ENCODE assay signal across 3 cellular contexts in the genomic region with DNA sequence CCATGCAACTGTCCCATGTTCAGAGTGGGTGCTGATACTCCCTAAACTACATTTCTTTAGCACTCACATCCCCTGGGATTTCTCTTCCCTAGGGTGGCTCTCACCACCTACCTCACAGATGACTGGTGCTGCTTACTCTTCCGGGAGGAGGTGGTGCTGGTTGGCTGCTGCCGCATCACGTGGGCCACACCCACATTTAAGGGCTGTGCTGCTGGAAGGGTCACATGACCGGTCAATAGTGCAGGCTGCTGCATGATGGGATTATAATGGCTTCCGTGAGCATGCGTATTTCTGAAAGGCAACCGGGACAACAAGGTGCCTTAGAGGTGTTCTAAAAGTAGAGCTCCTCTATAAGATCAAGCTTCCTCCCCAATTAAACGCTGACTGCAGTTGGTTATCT.
A peak's percentile ranks its signal among the peaks of the same experiment; 100 is the strongest.
TF ChIP-seq lines count a peak whose summit lies in the region.

No MANE protein-coding gene starts in this region.

TF ChIP-seq in A549, 52 proteins besides CTCF, POLR2A, EP300 and RAD21:
- TF ChIP-seq, protein P1, sequence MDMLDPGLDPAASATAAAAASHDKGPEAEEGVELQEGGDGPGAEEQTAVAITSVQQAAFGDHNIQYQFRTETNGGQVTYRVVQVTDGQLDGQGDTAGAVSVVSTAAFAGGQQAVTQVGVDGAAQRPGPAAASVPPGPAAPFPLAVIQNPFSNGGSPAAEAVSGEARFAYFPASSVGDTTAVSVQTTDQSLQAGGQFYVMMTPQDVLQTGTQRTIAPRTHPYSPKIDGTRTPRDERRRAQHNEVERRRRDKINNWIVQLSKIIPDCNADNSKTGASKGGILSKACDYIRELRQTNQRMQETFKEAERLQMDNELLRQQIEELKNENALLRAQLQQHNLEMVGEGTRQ (IDR thresholded peaks at IDR 0.05) = peak; percentile 57
- TF ChIP-seq ESRRA (IDR thresholded peaks at IDR 0.05; ENCODE audit: borderline replicate concordance, low read length) = no peak
TF ChIP-seq in A549: peak in this region for 1.

TF ChIP-seq in IMR-90, 13 proteins besides CTCF, POLR2A, EP300 and RAD21:
- TF ChIP-seq FOS (IDR thresholded peaks at IDR 0.05; ENCODE audit: low read depth, low read length) = no peak
- no peak for TF ChIP-seq CEBPB (IDR thresholded peaks at IDR 0.05; ENCODE audit: low read depth, low read length)
- TF ChIP-seq, protein P1 (IDR thresholded peaks at IDR 0.05; ENCODE audit: low read depth, low read length) = peak; percentile 42; the same call in 1 of the 2 replicates

TF ChIP-seq in K562, 482 proteins besides CTCF, POLR2A, EP300 and RAD21:
- TF ChIP-seq TAF7 (tag; IDR thresholded peaks at IDR 0.05) = no peak
- TF ChIP-seq RBBP5 (IDR thresholded peaks at IDR 0.05; ENCODE audit: borderline replicate concordance, insufficient read depth, low read length, poor library complexity, severe bottlenecking) = no peak
- TF ChIP-seq CTBP1 (IDR thresholded peaks at IDR 0.05; ENCODE audit: borderline replicate concordance) = no peak
- TF ChIP-seq ZNF165 (CRISPR knock-in tag; IDR thresholded peaks at IDR 0.05; ENCODE audit: borderline replicate concordance) = no peak
- TF ChIP-seq JUND (IDR thresholded peaks at IDR 0.05; ENCODE audit: borderline replicate concordance, low read depth, low read length) = no peak
- TF ChIP-seq JUND (tag; IDR thresholded peaks at IDR 0.05; ENCODE audit: borderline replicate concordance, low read depth, low read length) = no peak
- TF ChIP-seq ZNF133 (CRISPR knock-in tag; IDR thresholded peaks at IDR 0.05) = no peak
- no peak for TF ChIP-seq ZNF12 (CRISPR knock-in tag; IDR thresholded peaks at IDR 0.05)
- TF ChIP-seq ILF3 (IDR thresholded peaks at IDR 0.05; ENCODE audit: borderline replicate concordance) = no peak
- TF ChIP-seq, protein P2, sequence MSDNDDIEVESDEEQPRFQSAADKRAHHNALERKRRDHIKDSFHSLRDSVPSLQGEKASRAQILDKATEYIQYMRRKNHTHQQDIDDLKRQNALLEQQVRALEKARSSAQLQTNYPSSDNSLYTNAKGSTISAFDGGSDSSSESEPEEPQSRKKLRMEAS (CRISPR knock-in tag; IDR thresholded peaks at IDR 0.05) = peak; percentile 32; the same call in 1 of the 2 replicates
- TF ChIP-seq NR4A1 (CRISPR knock-in tag; IDR thresholded peaks at IDR 0.05) = no peak
- TF ChIP-seq NR4A1 (tag; IDR thresholded peaks at IDR 0.05) = no peak
- TF ChIP-seq, protein P3, sequence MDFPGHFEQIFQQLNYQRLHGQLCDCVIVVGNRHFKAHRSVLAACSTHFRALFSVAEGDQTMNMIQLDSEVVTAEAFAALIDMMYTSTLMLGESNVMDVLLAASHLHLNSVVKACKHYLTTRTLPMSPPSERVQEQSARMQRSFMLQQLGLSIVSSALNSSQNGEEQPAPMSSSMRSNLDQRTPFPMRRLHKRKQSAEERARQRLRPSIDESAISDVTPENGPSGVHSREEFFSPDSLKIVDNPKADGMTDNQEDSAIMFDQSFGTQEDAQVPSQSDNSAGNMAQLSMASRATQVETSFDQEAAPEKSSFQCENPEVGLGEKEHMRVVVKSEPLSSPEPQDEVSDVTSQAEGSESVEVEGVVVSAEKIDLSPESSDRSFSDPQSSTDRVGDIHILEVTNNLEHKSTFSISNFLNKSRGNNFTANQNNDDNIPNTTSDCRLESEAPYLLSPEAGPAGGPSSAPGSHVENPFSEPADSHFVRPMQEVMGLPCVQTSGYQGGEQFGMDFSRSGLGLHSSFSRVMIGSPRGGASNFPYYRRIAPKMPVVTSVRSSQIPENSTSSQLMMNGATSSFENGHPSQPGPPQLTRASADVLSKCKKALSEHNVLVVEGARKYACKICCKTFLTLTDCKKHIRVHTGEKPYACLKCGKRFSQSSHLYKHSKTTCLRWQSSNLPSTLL (IDR thresholded peaks at IDR 0.05) = no peak
- TF ChIP-seq GTF2E2 (tag; IDR thresholded peaks at IDR 0.05) = no peak
- no peak for TF ChIP-seq DMBX1 (CRISPR knock-in tag; IDR thresholded peaks at IDR 0.05; ENCODE audit: borderline replicate concordance)
- no peak for TF ChIP-seq CBX8 (IDR thresholded peaks at IDR 0.05; ENCODE audit: borderline replicate concordance, extremely low read depth, low read depth, low read length, poor library complexity, severe bottlenecking)
- TF ChIP-seq RAD51 (IDR thresholded peaks at IDR 0.05; ENCODE audit: borderline replicate concordance, low read depth) = peak; percentile 89
- TF ChIP-seq ZSCAN32 (CRISPR knock-in tag; IDR thresholded peaks at IDR 0.05) = no peak
- TF ChIP-seq, protein P4, sequence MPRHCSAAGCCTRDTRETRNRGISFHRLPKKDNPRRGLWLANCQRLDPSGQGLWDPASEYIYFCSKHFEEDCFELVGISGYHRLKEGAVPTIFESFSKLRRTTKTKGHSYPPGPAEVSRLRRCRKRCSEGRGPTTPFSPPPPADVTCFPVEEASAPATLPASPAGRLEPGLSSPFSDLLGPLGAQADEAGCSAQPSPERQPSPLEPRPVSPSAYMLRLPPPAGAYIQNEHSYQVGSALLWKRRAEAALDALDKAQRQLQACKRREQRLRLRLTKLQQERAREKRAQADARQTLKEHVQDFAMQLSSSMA (CRISPR knock-in tag; IDR thresholded peaks at IDR 0.05) = no peak
- TF ChIP-seq FOXJ2 (tag; IDR thresholded peaks at IDR 0.05) = no peak
- TF ChIP-seq EHMT2 (IDR thresholded peaks at IDR 0.05) = no peak
- TF ChIP-seq SMC3 (conservative IDR thresholded peaks at IDR 0.05; ENCODE audit: insufficient read depth, low read depth, low read length) = no peak
- TF ChIP-seq, protein P5, sequence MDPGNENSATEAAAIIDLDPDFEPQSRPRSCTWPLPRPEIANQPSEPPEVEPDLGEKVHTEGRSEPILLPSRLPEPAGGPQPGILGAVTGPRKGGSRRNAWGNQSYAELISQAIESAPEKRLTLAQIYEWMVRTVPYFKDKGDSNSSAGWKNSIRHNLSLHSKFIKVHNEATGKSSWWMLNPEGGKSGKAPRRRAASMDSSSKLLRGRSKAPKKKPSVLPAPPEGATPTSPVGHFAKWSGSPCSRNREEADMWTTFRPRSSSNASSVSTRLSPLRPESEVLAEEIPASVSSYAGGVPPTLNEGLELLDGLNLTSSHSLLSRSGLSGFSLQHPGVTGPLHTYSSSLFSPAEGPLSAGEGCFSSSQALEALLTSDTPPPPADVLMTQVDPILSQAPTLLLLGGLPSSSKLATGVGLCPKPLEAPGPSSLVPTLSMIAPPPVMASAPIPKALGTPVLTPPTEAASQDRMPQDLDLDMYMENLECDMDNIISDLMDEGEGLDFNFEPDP (CRISPR knock-in tag; IDR thresholded peaks at IDR 0.05) = no peak
- no peak for TF ChIP-seq ETV5 (CRISPR knock-in tag; IDR thresholded peaks at IDR 0.05; ENCODE audit: low read depth)
- TF ChIP-seq, protein P1 (CRISPR knock-in tag; IDR thresholded peaks at IDR 0.05) = peak; percentile 90
- no peak for TF ChIP-seq ZKSCAN8 (CRISPR knock-in tag; IDR thresholded peaks at IDR 0.05)
- TF ChIP-seq TCF7 (IDR thresholded peaks at IDR 0.05; ENCODE audit: borderline replicate concordance) = no peak
- TF ChIP-seq SMARCB1 (IDR thresholded peaks at IDR 0.05; ENCODE audit: insufficient read length, low read depth) = no peak
- TF ChIP-seq E2F3 (CRISPR knock-in tag; IDR thresholded peaks at IDR 0.05) = no peak
- peak; percentile 73; the same call in 1 of the 2 replicates for TF ChIP-seq TOE1 (IDR thresholded peaks at IDR 0.05; ENCODE audit: borderline replicate concordance)
- TF ChIP-seq TOE1 (CRISPR knock-in tag; IDR thresholded peaks at IDR 0.05; ENCODE audit: borderline replicate concordance, low read depth) = no peak
- no peak for TF ChIP-seq SP1 (CRISPR knock-in tag; IDR thresholded peaks at IDR 0.05)
- TF ChIP-seq ZNF143 (CRISPR knock-in tag; IDR thresholded peaks at IDR 0.05) = no peak
- peak in 1 of 3 experiments; percentile 48 for TF ChIP-seq YY1 (IDR thresholded peaks at IDR 0.05; ENCODE audit: borderline replicate concordance in 1 of 3, control insufficient read depth in 1 of 3, extremely low read depth in 1 of 3, insufficient read depth in 3 of 3, insufficient read length in 1 of 3, insufficient replicate concordance in 2 of 3, low read depth in 1 of 3, low read length in 2 of 3)
- TF ChIP-seq, protein P6, sequence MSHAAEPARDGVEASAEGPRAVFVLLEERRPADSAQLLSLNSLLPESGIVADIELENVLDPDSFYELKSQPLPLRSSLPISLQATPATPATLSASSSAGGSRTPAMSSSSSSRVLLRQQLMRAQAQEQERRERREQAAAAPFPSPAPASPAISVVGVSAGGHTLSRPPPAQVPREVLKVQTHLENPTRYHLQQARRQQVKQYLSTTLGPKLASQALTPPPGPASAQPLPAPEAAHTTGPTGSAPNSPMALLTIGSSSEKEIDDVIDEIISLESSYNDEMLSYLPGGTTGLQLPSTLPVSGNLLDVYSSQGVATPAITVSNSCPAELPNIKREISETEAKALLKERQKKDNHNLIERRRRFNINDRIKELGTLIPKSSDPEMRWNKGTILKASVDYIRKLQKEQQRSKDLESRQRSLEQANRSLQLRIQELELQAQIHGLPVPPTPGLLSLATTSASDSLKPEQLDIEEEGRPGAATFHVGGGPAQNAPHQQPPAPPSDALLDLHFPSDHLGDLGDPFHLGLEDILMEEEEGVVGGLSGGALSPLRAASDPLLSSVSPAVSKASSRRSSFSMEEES (CRISPR knock-in tag; IDR thresholded peaks at IDR 0.05) = peak; percentile 80
- TF ChIP-seq ERF (CRISPR knock-in tag; IDR thresholded peaks at IDR 0.05) = no peak
- TF ChIP-seq DACH1 (IDR thresholded peaks at IDR 0.05; ENCODE audit: partially characterized antibody) = no peak
- TF ChIP-seq, protein P7, sequence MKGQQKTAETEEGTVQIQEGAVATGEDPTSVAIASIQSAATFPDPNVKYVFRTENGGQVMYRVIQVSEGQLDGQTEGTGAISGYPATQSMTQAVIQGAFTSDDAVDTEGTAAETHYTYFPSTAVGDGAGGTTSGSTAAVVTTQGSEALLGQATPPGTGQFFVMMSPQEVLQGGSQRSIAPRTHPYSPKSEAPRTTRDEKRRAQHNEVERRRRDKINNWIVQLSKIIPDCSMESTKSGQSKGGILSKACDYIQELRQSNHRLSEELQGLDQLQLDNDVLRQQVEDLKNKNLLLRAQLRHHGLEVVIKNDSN (CRISPR knock-in tag; IDR thresholded peaks at IDR 0.05) = peak; percentile 90
- TF ChIP-seq POLR2B (IDR thresholded peaks at IDR 0.05; ENCODE audit: low read depth, partially characterized antibody) = no peak
- no peak for TF ChIP-seq ZC3H4 (CRISPR knock-in tag; IDR thresholded peaks at IDR 0.05; ENCODE audit: borderline replicate concordance)
- no peak for TF ChIP-seq ZNF217 (CRISPR knock-in tag; IDR thresholded peaks at IDR 0.05)
- no peak for TF ChIP-seq PHTF2 (CRISPR knock-in tag; IDR thresholded peaks at IDR 0.05)
- TF ChIP-seq, protein P8, sequence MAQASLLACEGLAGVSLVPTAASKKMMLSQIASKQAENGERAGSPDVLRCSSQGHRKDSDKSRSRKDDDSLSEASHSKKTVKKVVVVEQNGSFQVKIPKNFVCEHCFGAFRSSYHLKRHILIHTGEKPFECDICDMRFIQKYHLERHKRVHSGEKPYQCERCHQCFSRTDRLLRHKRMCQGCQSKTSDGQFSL (CRISPR knock-in tag; IDR thresholded peaks at IDR 0.05) = 0 out of 2 replicates have a peak, but pooled peaks have one; percentile 32
- TF ChIP-seq, protein P8 (tag; IDR thresholded peaks at IDR 0.05) = no peak
- TF ChIP-seq CBFA2T2 (conservative IDR thresholded peaks at IDR 0.05) = peak; percentile 63
- no peak for TF ChIP-seq ZNF57 (CRISPR knock-in tag; IDR thresholded peaks at IDR 0.05)
- TF ChIP-seq RBM14 (IDR thresholded peaks at IDR 0.05; ENCODE audit: borderline replicate concordance, insufficient read depth, low read depth, low read length) = no peak
- no peak for TF ChIP-seq OTX1 (CRISPR knock-in tag; IDR thresholded peaks at IDR 0.05)
- TF ChIP-seq, protein P9, sequence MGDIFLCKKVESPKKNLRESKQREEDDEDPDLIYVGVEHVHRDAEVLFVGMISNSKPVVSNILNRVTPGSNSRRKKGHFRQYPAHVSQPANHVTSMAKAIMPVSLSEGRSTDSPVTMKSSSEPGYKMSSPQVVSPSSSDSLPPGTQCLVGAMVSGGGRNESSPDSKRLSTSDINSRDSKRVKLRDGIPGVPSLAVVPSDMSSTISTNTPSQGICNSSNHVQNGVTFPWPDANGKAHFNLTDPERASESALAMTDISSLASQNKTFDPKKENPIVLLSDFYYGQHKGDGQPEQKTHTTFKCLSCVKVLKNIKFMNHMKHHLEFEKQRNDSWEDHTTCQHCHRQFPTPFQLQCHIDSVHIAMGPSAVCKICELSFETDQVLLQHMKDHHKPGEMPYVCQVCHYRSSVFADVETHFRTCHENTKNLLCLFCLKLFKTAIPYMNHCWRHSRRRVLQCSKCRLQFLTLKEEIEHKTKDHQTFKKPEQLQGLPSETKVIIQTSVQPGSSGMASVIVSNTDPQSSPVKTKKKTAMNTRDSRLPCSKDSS (IDR thresholded peaks at IDR 0.05; ENCODE audit: low read depth, partially characterized antibody) = no peak
